7 cellular contexts compared by ENCODE assay signal in the genomic region with DNA sequence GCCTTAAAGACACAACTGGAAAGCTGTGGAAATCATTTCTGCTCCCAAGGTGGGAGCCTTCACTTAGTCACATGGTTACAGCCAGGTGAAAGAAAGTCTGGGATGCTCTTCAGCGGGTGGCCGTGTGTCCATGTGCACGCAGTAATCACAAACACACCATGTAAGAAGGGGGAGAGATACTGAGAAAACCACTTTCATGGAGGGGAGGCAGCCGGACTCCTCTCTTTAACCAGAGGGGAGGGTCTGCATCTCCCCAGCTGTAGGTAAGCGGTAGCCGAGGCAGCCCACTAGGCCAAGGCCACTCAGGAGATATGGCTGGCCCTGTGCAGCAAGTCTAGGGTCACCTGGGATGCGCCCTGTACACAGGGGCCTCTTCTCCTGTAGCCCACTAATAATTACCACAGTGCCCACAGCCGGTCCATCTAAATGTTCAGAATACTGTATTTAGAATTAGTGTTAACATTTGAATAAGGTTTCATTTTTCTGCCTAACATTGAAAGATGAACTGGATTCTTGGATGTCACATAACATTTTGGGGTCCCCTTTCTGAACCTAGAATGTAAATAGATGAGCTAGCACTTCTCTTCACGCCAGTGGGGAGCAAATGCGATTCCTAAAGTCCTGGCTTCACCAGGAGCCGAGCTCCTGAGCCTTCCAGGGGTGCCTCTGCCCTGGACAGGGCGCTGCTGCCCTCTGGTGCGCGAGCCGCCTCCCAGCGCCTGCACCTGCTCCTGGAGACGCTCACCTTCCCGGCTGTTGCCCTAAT. TPM values are rescaled to one million over a fixed set of nuclear protein-coding genes. Genes with fewer than 3 reads are reported as not detected.
DNase-seq lines count a peak whose midpoint lies in the region; ATAC-seq, FAIRE-seq and TF ChIP-seq lines count a peak whose summit lies in the region.

No MANE protein-coding gene starts in this region.

- no peak overlapping the region for H2AFZ ChIP-seq in H1 (ENCODE audit: low read length)

- H3K27me3 Mint-ChIP-seq in activated CD4-positive, alpha-beta T cell treated with anti-CD3 and anti-CD28 coated beads for 36 hours, result peaks cover 3% of the 10 kb centered on the region
- peaks cover 11 to 26% of the 10 kb centered on the region in 2 donors for H3K27me3 Mint-ChIP-seq in natural killer cell treated with Interleukin-12 subunit alpha and Interleukin-12 subunit beta and Interleukin-15 and Interleukin-18, amount 100 ng/mL, for 72 hours

- no peak overlapping the region for H4K5ac ChIP-seq in H1 (ENCODE audit: insufficient read length, low read depth, low read length)

- TF ChIP-seq CTCF in GM10248 (IDR thresholded peaks at IDR 0.05; ENCODE audit: control extremely low read depth, extremely low read depth, low read depth, missing control alignments), result peak; percentile 95
- peak; percentile 64 for TF ChIP-seq CTCF in NB4 (IDR thresholded peaks at IDR 0.05; ENCODE audit: low read depth, low read length)
- peak; percentile 90 to 94 (median 92) for TF ChIP-seq CTCF in H1 (IDR thresholded peaks at IDR 0.05; ENCODE audit: control extremely low read depth in 1 of 3, insufficient read depth in 1 of 3, low read depth in 1 of 3, low read length in 3 of 3)
- peak; percentile 24 to 45 (median 30) for TF ChIP-seq CTCF in vagina (IDR thresholded peaks at IDR 0.05)

- H3K4me3 Mint-ChIP-seq in activated CD4-positive, alpha-beta T cell treated with anti-CD3 and anti-CD28 coated beads for 36 hours, result no peak overlapping the region
- no peak overlapping the region for H3K4me3 Mint-ChIP-seq in natural killer cell treated with Interleukin-12 subunit alpha and Interleukin-12 subunit beta and Interleukin-15 and Interleukin-18, amount 100 ng/mL, for 72 hours

- H4K20me1 ChIP-seq in H1 (replicated peaks in 1 of 2; ENCODE audit: control insufficient read depth in 1 of 2, insufficient read depth in 2 of 2, low read length in 2 of 2), result no peaks in the 10 kb centered on the region

- H4K8ac ChIP-seq in H1 (ENCODE audit: extremely low read depth, insufficient read depth, low read length), result no peak overlapping the region

- no peak overlapping the region for H4K91ac ChIP-seq in H1 (replicated peaks; ENCODE audit: insufficient read length, low read length)

- no peak overlapping the region for H3K23ac ChIP-seq in H1 (ENCODE audit: insufficient read length)

- no peaks in the 10 kb centered on the region for H3K36me3 Mint-ChIP-seq in activated CD4-positive, alpha-beta T cell treated with anti-CD3 and anti-CD28 coated beads for 36 hours (ENCODE audit: low read depth)
- H3K36me3 Mint-ChIP-seq in natural killer cell treated with Interleukin-12 subunit alpha and Interleukin-12 subunit beta and Interleukin-15 and Interleukin-18, amount 100 ng/mL, for 72 hours, result no peaks in the 10 kb centered on the region

- H3K4me1 Mint-ChIP-seq in activated CD4-positive, alpha-beta T cell treated with anti-CD3 and anti-CD28 coated beads for 36 hours, result peaks cover 22% of the 10 kb centered on the region
- H3K4me1 Mint-ChIP-seq in natural killer cell treated with Interleukin-12 subunit alpha and Interleukin-12 subunit beta and Interleukin-15 and Interleukin-18, amount 100 ng/mL, for 72 hours (ENCODE audit: low read depth in 2 of 2), result peaks cover 9 to 33% of the 10 kb centered on the region in 2 donors

- DNase-seq in GM10248 (ENCODE audit: extremely low spot score), result peak; percentile 82
- DNase-seq in H54 (ENCODE audit: insufficient read length, low spot score), result peak; percentile 17
- peak; percentile 52 for DNase-seq in NB4 (ENCODE audit: low read depth)
- peak; percentile 75 for DNase-seq in activated CD4-positive, alpha-beta T cell treated with anti-CD3 and anti-CD28 coated beads for 36 hours
- peak in 1 of 2 experiments; percentile 79 for DNase-seq in H1 (ENCODE audit: low read depth in 1 of 2, low spot score in 2 of 2)
- no peak for DNase-seq in natural killer cell treated with Interleukin-12 subunit alpha and Interleukin-12 subunit beta and Interleukin-15 and Interleukin-18, amount 100 ng/mL, for 72 hours (ENCODE audit: low spot score)
- no peak for DNase-seq in vagina (ENCODE audit: extremely low spot score in 2 of 2)

- no peaks in the 10 kb centered on the region for H3K79me2 ChIP-seq in H1 (ENCODE audit: control insufficient read depth in 1 of 2, insufficient read depth in 2 of 2, low read length in 2 of 2)

- TF ChIP-seq POLR2A in H54 (IDR thresholded peaks at IDR 0.05; ENCODE audit: low read depth, low read length) (no peak), NB4 (IDR thresholded peaks at IDR 0.05; ENCODE audit: extremely low read depth, insufficient read length) (no peak), H1 (IDR thresholded peaks at IDR 0.05; ENCODE audit: control extremely low read depth in 1 of 2, low read depth in 2 of 2, low read length in 2 of 2) (no peak), vagina (IDR thresholded peaks at IDR 0.05) (no peak)

- H3K4me2 ChIP-seq in H1 (ENCODE audit: insufficient read depth in 1 of 2, low read depth in 2 of 2, low read length in 2 of 2), result no peak overlapping the region

- H3K27me3 ChIP-seq in H1 (replicated peaks in 1 of 4; ENCODE audit: control insufficient read depth in 3 of 4, extremely low read depth in 1 of 4, insufficient read depth in 3 of 4, low read length in 3 of 4), result no peaks in the 10 kb centered on the region; a peak in 2 of 7 replicates
- H3K27me3 ChIP-seq in vagina, result no peaks in the 10 kb centered on the region

- peak in 1 of 2 experiments; percentile 29; a peak in 1 of 3 replicates for TF ChIP-seq EP300 in H1 (IDR thresholded peaks at IDR 0.05; ENCODE audit: borderline replicate concordance in 1 of 2, low read depth in 2 of 2, low read length in 2 of 2)

- H3K4me1 ChIP-seq in H1 (replicated peaks in 1 of 4; ENCODE audit: control insufficient read depth in 3 of 4, insufficient read depth in 4 of 4, low read length in 3 of 4) (peaks cover 3 to 16% (median 12%) of the 10 kb centered on the region in 4 experiments), vagina (no peaks in the 10 kb centered on the region)

- H2BK12ac ChIP-seq in H1 (ENCODE audit: low read depth, low read length), result peak overlapping the region; percentile 4; the same call in 1 of the 2 replicates

- H3K9me3 ChIP-seq in H1 (ENCODE audit: insufficient read depth in 2 of 2, low read depth in 1 of 2, low read length in 1 of 2) (peaks cover 6 to 8% of the 10 kb centered on the region in 2 experiments; a peak in 3 of 4 replicates), vagina (no peaks in the 10 kb centered on the region)

- no peak overlapping the region for H3K9ac ChIP-seq in H1 (replicated peaks in 1 of 4; ENCODE audit: extremely low read depth in 1 of 4, low read depth in 3 of 4, low read length in 3 of 4)

- no peak overlapping the region for H2BK120ac ChIP-seq in H1 (replicated peaks; ENCODE audit: low read depth, low read length)

- no peak overlapping the region for H3K27ac Mint-ChIP-seq in activated CD4-positive, alpha-beta T cell treated with anti-CD3 and anti-CD28 coated beads for 36 hours
- H3K27ac Mint-ChIP-seq in natural killer cell treated with Interleukin-12 subunit alpha and Interleukin-12 subunit beta and Interleukin-15 and Interleukin-18, amount 100 ng/mL, for 72 hours, result no peak overlapping the region

- peak; percentile 98 to 99 for TF ChIP-seq RAD21 in H1 (IDR thresholded peaks at IDR 0.05 in 1 of 2, conservative IDR thresholded peaks at IDR 0.05 in 1 of 2; ENCODE audit: low read depth in 2 of 2, low read length in 2 of 2)

- no peak overlapping the region; the same call in 1 of the 2 replicates for H2AK5ac ChIP-seq in H1 (ENCODE audit: low read depth, low read length)

- no peak overlapping the region for H2BK5ac ChIP-seq in H1 (ENCODE audit: low read depth, low read length)

- POLR2A ChIA-PET in GM10248 (lab: Yijun Ruan, JAX), result no interaction called here
- POLR2A ChIA-PET in activated CD4-positive, alpha-beta T cell treated with anti-CD3 and anti-CD28 coated beads for 36 hours (lab: Charles Lee), result no interaction called here
- POLR2A ChIA-PET in H1 (lab: Charles Lee; ENCODE audit: partially characterized antibody), result interaction anchor here (1.2 kb wide), 1 partner anchor 142 kb away, joined by 3 read pairs; a partner anchor contains a TSS

- no peak overlapping the region for H3K14ac ChIP-seq in H1 (ENCODE audit: insufficient read length)

- FAIRE-seq in H54 (lab: Jason Lieb, UNC), result no peak
- FAIRE-seq in H1 (lab: Jason Lieb, UNC), result peak; percentile 65

- no peaks in the 10 kb centered on the region; the same call in 1 of the 2 replicates for H3K23me2 ChIP-seq in H1 (ENCODE audit: low read depth, low read length)

- H3K56ac ChIP-seq in H1 (replicated peaks; ENCODE audit: insufficient read length, low read depth, low read length), result no peak overlapping the region

- 56% methylated on average over 18 of the region's 18 CpGs; no CpG with 5 or more reads in 1 of the 2 experiments for WGBS in H1 (ENCODE audit: extremely low coverage in 1 of 2, insufficient coverage in 1 of 2, insufficient read length in 1 of 2, insufficient replicate concordance in 2 of 2, low coverage in 1 of 2, low lambda C conversion rate in 2 of 2, missing lambda C conversion rate in 1 of 2), 2 experiments

- H3K27ac ChIP-seq in H1 (ENCODE audit: low read depth, low read length) (no peak overlapping the region), vagina (no peak overlapping the region)

- intact Hi-C loops in activated CD4-positive, alpha-beta T cell treated with anti-CD3 and anti-CD28 coated beads for 36 hours (cut with DNase I, micrococcal nuclease), result loop anchor here (1.0 to 5.0 kb wide), 6 partner anchors 95 to 367 kb away; a partner anchor contains a TSS
- intact Hi-C loops in vagina (cut with DNase I), result no loop called here

- no peaks in the 10 kb centered on the region for H3K79me1 ChIP-seq in H1 (ENCODE audit: low read depth, low read length)

- no peak overlapping the region for H2BK20ac ChIP-seq in H1 (ENCODE audit: low read length)

- H3K36me3 ChIP-seq in H1 (ENCODE audit: control insufficient read depth in 2 of 4, insufficient read depth in 4 of 4, low read length in 3 of 4) (no peaks in the 10 kb centered on the region), vagina (no peaks in the 10 kb centered on the region)

- H3K4ac ChIP-seq in H1 (replicated peaks; ENCODE audit: insufficient read length, low read depth, low read length), result no peak overlapping the region

- peak overlapping the region; percentile 1 for H3K18ac ChIP-seq in H1 (ENCODE audit: extremely low read depth, low read length)

- H2BK15ac ChIP-seq in H1 (ENCODE audit: low read length), result no peak overlapping the region

- no peak overlapping the region for H3K4me3 ChIP-seq in NB4 (ENCODE audit: low read depth, low read length)
- no peak overlapping the region for H3K4me3 ChIP-seq in H1 (ENCODE audit: extremely low read depth in 1 of 4, insufficient read depth in 2 of 4, low read depth in 3 of 4, low read length in 4 of 4)
- H3K4me3 ChIP-seq in vagina, result no peak overlapping the region

- H3K9me3 Mint-ChIP-seq in activated CD4-positive, alpha-beta T cell treated with anti-CD3 and anti-CD28 coated beads for 36 hours (ENCODE audit: low read depth), result no peaks in the 10 kb centered on the region
- no peaks in the 10 kb centered on the region for H3K9me3 Mint-ChIP-seq in natural killer cell treated with Interleukin-12 subunit alpha and Interleukin-12 subunit beta and Interleukin-15 and Interleukin-18, amount 100 ng/mL, for 72 hours

- CTCF ChIA-PET in GM10248 (lab: Yijun Ruan, JAX), result interaction anchor here (0.6 to 9.3 kb wide), 43 partner anchors 10 to 367 kb away, joined by 3 to 135 read pairs (median 5); a partner anchor contains a TSS
- CTCF ChIA-PET in activated CD4-positive, alpha-beta T cell treated with anti-CD3 and anti-CD28 coated beads for 36 hours (lab: Charles Lee), result interaction anchor here (0.6 to 5.4 kb wide), 20 partner anchors 9 to 757 kb away, joined by 3 to 38 read pairs (median 3); no protein-coding TSS in a partner anchor
- CTCF ChIA-PET in H1 (lab: Charles Lee; ENCODE audit: partially characterized antibody), result interaction anchor here (0.6 to 7.2 kb wide), 40 partner anchors 9 to 830 kb away, joined by 3 to 72 read pairs (median 4); a partner anchor contains a TSS

- peak; percentile 85 for ATAC-seq in activated CD4-positive, alpha-beta T cell treated with anti-CD3 and anti-CD28 coated beads for 36 hours
- peak; percentile 63 to 71 for ATAC-seq in natural killer cell treated with Interleukin-12 subunit alpha and Interleukin-12 subunit beta and Interleukin-15 and Interleukin-18, amount 100 ng/mL, for 72 hours

RNA-seq across cellular contexts. Expression of a gene that starts 15.9 kb away (rescaled TPM):
- not detected for total RNA-seq in activated CD4-positive, alpha-beta T cell treated with anti-CD3 and anti-CD28 coated beads for 36 hours
- not detected in 2 replicates for total RNA-seq in H1 (2021; fragmentation: NEBNext Ultra II Directional; extraction: Animal tissue kit (Norgen Biotek cat#: 25700))
- polyA plus RNA-seq in H1 (2011; rRNA removed), result not detected in 2 replicates
- polyA plus RNA-seq in H1 (2011; cell fraction: cytosol; rRNA removed), result not detected
- not detected for polyA plus RNA-seq in H1 (2011; cell fraction: nucleus; rRNA removed)
- not detected in 4 replicates for polyA plus RNA-seq in H1 (2012, experiment 1 of 2)
- not detected for polyA plus RNA-seq in H1 (2012, experiment 2 of 2)
- not detected for polyA plus RNA-seq in H1 (2013, experiment 1 of 2)
- not detected for polyA plus RNA-seq in H1 (2013, experiment 2 of 2)
- not detected in 2 replicates for polyA minus RNA-seq in H1 (2011; rRNA and poly(A)+ RNA removed)
- polyA minus RNA-seq in H1 (2011; cell fraction: cytosol; rRNA and poly(A)+ RNA removed), result not detected
- not detected for polyA minus RNA-seq in H1 (2011; cell fraction: nucleus; rRNA and poly(A)+ RNA removed)
- total RNA-seq in natural killer cell treated with Interleukin-12 subunit alpha and Interleukin-12 subunit beta and Interleukin-15 and Interleukin-18, amount 100 ng/mL, for 72 hours, result not detected
- not detected for total RNA-seq in vagina

RNA-seq across cellular contexts. Expression of a gene that starts 19.0 kb away (rescaled TPM):
- total RNA-seq in activated CD4-positive, alpha-beta T cell treated with anti-CD3 and anti-CD28 coated beads for 36 hours, result 1 to 10 TPM; 3.4 to 4.0 TPM
- not detected in 2 replicates for total RNA-seq in H1 (2021; fragmentation: NEBNext Ultra II Directional; extraction: Animal tissue kit (Norgen Biotek cat#: 25700))
- 0.06 and 0.27 TPM in 2 replicates for polyA plus RNA-seq in H1 (2011; rRNA removed)
- not detected for polyA plus RNA-seq in H1 (2011; cell fraction: cytosol; rRNA removed)
- not detected for polyA plus RNA-seq in H1 (2011; cell fraction: nucleus; rRNA removed)
- polyA plus RNA-seq in H1 (2012, experiment 1 of 2), result not detected in 4 replicates
- polyA plus RNA-seq in H1 (2012, experiment 2 of 2), result not detected
- polyA plus RNA-seq in H1 (2013, experiment 1 of 2), result not detected
- polyA plus RNA-seq in H1 (2013, experiment 2 of 2), result not detected
- not detected in 2 replicates for polyA minus RNA-seq in H1 (2011; rRNA and poly(A)+ RNA removed)
- polyA minus RNA-seq in H1 (2011; cell fraction: cytosol; rRNA and poly(A)+ RNA removed), result not detected
- not detected for polyA minus RNA-seq in H1 (2011; cell fraction: nucleus; rRNA and poly(A)+ RNA removed)
- under 1 TPM in 1 of 2 donors, not detected in 1; 0.17 TPM for total RNA-seq in natural killer cell treated with Interleukin-12 subunit alpha and Interleukin-12 subunit beta and Interleukin-15 and Interleukin-18, amount 100 ng/mL, for 72 hours
- total RNA-seq in vagina, result 1.2 TPM

Comparison
In these comparisons a context has a peak if more than half of its experiments do, and no peak if none do; other contexts are left out.
1. DNase-seq: peak in GM10248 (single experiment), H54 (single experiment), NB4 (single experiment) and activated CD4-positive, alpha-beta T cell treated with anti-CD3 and anti-CD28 coated beads for 36 hours (single experiment); none in natural killer cell treated with Interleukin-12 subunit alpha and Interleukin-12 subunit beta and Interleukin-15 and Interleukin-18, amount 100 ng/mL, for 72 hours (single experiment) and vagina (0 of 2).
2. CTCF ChIP-seq: peak in every context shown above with its lines; median percentile 95 in GM10248; 92 in H1; 64 in NB4; 30 in vagina.